Comparison of ENCODE assay signal across 7 cellular contexts in genomic region chr7:132022188-132022587, GRCh38.
"Had no signal": no experiment of that assay in that cellular context is flagged by ENCODE, and none has a peak within 500 bp of the region (broad histone marks: within the 10 kb centered on the region; RNA-seq: fewer than 3 reads in every experiment).

No MANE protein-coding gene starts in this region.

- DNase-seq: H9, HCEC 1CT, KG1 had no signal

- FAIRE-seq: H1, H54, HTR-8/SVneo had no signal

- H3K4me2 ChIP-seq: GM23338 had no signal

- H2AFZ ChIP-seq: GM23338 had no signal

- H3K4me3 ChIP-seq: GM23338 had no signal

- ATAC-seq: GM23338 had no signal
